3 cellular contexts compared by ENCODE assay signal in genomic region chr3:47505267-47505666, GRCh38.
TF ChIP-seq lines count a peak whose summit lies in the region.
"Not testable (repeated sequence)": the region's sequence is repeated elsewhere in the genome, so short reads cannot be mapped to it uniquely, and the experiment has no call there.

No MANE protein-coding gene starts in this region.

TF ChIP-seq in IMR-90, 13 proteins besides CTCF, POLR2A, EP300 and RAD21:
- peak; percentile 31; the same call in 1 of the 2 replicates for TF ChIP-seq CEBPB (IDR thresholded peaks at IDR 0.05; ENCODE audit: low read depth, low read length)

TF ChIP-seq in K562, 482 proteins besides CTCF, POLR2A, EP300 and RAD21:
- TF ChIP-seq CEBPG (CRISPR knock-in tag; IDR thresholded peaks at IDR 0.05) = not testable (repeated sequence)
- peak; percentile 22 to 55; a peak in 3 of 4 replicates for TF ChIP-seq CEBPG (tag; conservative IDR thresholded peaks at IDR 0.05 in 1 of 2, IDR thresholded peaks at IDR 0.05 in 1 of 2)
- peak; percentile 81 for TF ChIP-seq CEBPB (tag; IDR thresholded peaks at IDR 0.05)

TF ChIP-seq in HepG2, 621 proteins besides CTCF, POLR2A, EP300 and RAD21:
- TF ChIP-seq CEBPB (IDR thresholded peaks at IDR 0.05; ENCODE audit: borderline replicate concordance, low read depth, low read length) = peak; percentile 58; the same call in 1 of the 2 replicates
- TF ChIP-seq CEBPG (CRISPR knock-in tag; IDR thresholded peaks at IDR 0.05) = peak; percentile 35; the same call in 1 of the 2 replicates
TF ChIP-seq in HepG2: peak in this region for 2; not testable (repeated sequence) for 619.
